19 cellular contexts compared by ENCODE assay signal in the genomic region with DNA sequence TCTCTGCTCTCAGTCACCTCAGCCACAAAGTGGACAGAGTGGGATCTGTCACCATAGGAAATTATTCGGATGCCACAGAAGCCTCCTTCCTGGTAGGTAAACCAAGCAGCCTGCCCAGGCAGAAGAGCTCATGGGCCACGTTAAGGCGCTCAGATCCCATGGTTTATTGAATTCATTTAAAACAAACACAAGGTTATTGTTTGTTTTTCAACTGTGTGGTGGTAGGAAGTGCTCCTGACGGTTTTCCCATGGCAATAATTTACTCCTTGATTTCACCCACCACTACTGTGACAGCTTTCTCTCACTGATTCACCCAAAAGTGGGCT. TPM values are rescaled to one million over a fixed set of nuclear protein-coding genes. Genes with fewer than 3 reads are reported as not detected.
"Had no signal": no experiment of that assay in that cellular context is flagged by ENCODE, and none has a peak within 500 bp of the region (broad histone marks: within the 10 kb centered on the region; RNA-seq: fewer than 3 reads in every experiment).

No MANE protein-coding gene starts in this region.

- H3K27me3 ChIP-seq: body of pancreas had no signal

- ATAC-seq: activated CD8-positive, alpha-beta T cell treated with anti-CD3 and anti-CD28 coated beads, Interleukin-2, amount 10 ng/mL, durations not matched to agents 7 days and 5 days; activated T-cell treated with anti-CD3 and anti-CD28 coated beads, Interleukin-2, amount 50 U/mL, for 4 hours; body of pancreas; naive thymus-derived CD4-positive, alpha-beta T cell; stimulated activated naive B cell treated with anti-CD40 and anti-IgM and Interleukin-4, amounts not matched to agents 10 μg/mL and 1 μg/mL and 100 μg/mL, for 72 hours had no signal

- H3K27ac Mint-ChIP-seq: activated CD4-positive, alpha-beta T cell treated with anti-CD3 and anti-CD28 coated beads, Interleukin-2, amount 10 ng/mL, durations not matched to agents 24 days and 14 days; activated CD8-positive, alpha-beta T cell treated with anti-CD3 and anti-CD28 coated beads, Interleukin-2, amount 10 ng/mL, durations not matched to agents 7 days and 5 days; activated naive CD4-positive, alpha-beta T cell treated with anti-CD3 and anti-CD28 coated beads for 36 hours; naive thymus-derived CD4-positive, alpha-beta T cell; stimulated activated naive B cell treated with anti-CD40 and anti-IgM and Interleukin-4, amounts not matched to agents 10 μg/mL and 1 μg/mL and 100 μg/mL, for 72 hours had no signal

- H3K36me3 ChIP-seq: thoracic aorta had no signal

- H3K4me3 ChIP-seq: body of pancreas, coronary artery, spleen, thoracic aorta had no signal

- H3K4me1 Mint-ChIP-seq: activated CD4-positive, alpha-beta T cell treated with anti-CD3 and anti-CD28 coated beads, Interleukin-2, amount 10 ng/mL, durations not matched to agents 24 days and 14 days; naive thymus-derived CD4-positive, alpha-beta T cell; stimulated activated naive B cell treated with anti-CD40 and anti-IgM and Interleukin-4, amounts not matched to agents 10 μg/mL and 1 μg/mL and 100 μg/mL, for 72 hours had no signal

- H3K27ac ChIP-seq: body of pancreas, spleen had no signal

- H3K36me3 Mint-ChIP-seq: naive thymus-derived CD4-positive, alpha-beta T cell; stimulated activated naive B cell treated with anti-CD40 and anti-IgM and Interleukin-4, amounts not matched to agents 10 μg/mL and 1 μg/mL and 100 μg/mL, for 72 hours had no signal

- DNase-seq: activated CD4-positive, alpha-beta T cell treated with anti-CD3 and anti-CD28 coated beads, Interleukin-2, amount 10 ng/mL, durations not matched to agents 24 days and 14 days; activated CD8-positive, alpha-beta T cell treated with anti-CD3 and anti-CD28 coated beads, Interleukin-2, amount 10 ng/mL, durations not matched to agents 7 days and 5 days; activated naive CD4-positive, alpha-beta T cell treated with anti-CD3 and anti-CD28 coated beads for 36 hours; activated T-cell treated with anti-CD3 and anti-CD28 coated beads, Interleukin-2, amount 50 U/mL, for 4 hours; central memory CD4-positive, alpha-beta T cell; erythroblast; mesenchymal stem cell; naive thymus-derived CD4-positive, alpha-beta T cell; spleen; stimulated activated CD4-positive, alpha-beta T cell treated with anti-CD3 and anti-CD28 coated beads, Interleukin-4, amount 100 ng/mL, for 4 hours; stimulated activated naive B cell treated with anti-CD40 and anti-IgM and Interleukin-4, amounts not matched to agents 10 μg/mL and 1 μg/mL and 100 μg/mL, for 72 hours; T-helper 1 cell; T-helper 9 cell had no signal

- H3K9me3 ChIP-seq: body of pancreas, spleen, thoracic aorta had no signal

- H3K4me3 Mint-ChIP-seq: activated CD4-positive, alpha-beta T cell treated with anti-CD3 and anti-CD28 coated beads, Interleukin-2, amount 10 ng/mL, durations not matched to agents 24 days and 14 days; activated CD8-positive, alpha-beta T cell treated with anti-CD3 and anti-CD28 coated beads, Interleukin-2, amount 10 ng/mL, durations not matched to agents 7 days and 5 days; activated naive CD4-positive, alpha-beta T cell treated with anti-CD3 and anti-CD28 coated beads for 36 hours; activated T-cell treated with anti-CD3 and anti-CD28 coated beads, Interleukin-2, amount 50 U/mL, for 4 hours; naive thymus-derived CD4-positive, alpha-beta T cell; stimulated activated naive B cell treated with anti-CD40 and anti-IgM and Interleukin-4, amounts not matched to agents 10 μg/mL and 1 μg/mL and 100 μg/mL, for 72 hours had no signal

- H3K9me3 Mint-ChIP-seq: activated CD4-positive, alpha-beta T cell treated with anti-CD3 and anti-CD28 coated beads, Interleukin-2, amount 10 ng/mL, durations not matched to agents 24 days and 14 days; activated naive CD4-positive, alpha-beta T cell treated with anti-CD3 and anti-CD28 coated beads for 36 hours; activated T-cell treated with anti-CD3 and anti-CD28 coated beads, Interleukin-2, amount 50 U/mL, for 4 hours; stimulated activated naive B cell treated with anti-CD40 and anti-IgM and Interleukin-4, amounts not matched to agents 10 μg/mL and 1 μg/mL and 100 μg/mL, for 72 hours had no signal

- FAIRE-seq: endometrium, frontal cortex, keratinocyte had no signal

RNA-seq across cellular contexts. Expression of a gene that starts 14.4 kb away (rescaled TPM):
- total RNA-seq: activated CD4-positive, alpha-beta T cell treated with anti-CD3 and anti-CD28 coated beads, Interleukin-2, amount 10 ng/mL, durations not matched to agents 24 days and 14 days; activated CD8-positive, alpha-beta T cell treated with anti-CD3 and anti-CD28 coated beads, Interleukin-2, amount 10 ng/mL, durations not matched to agents 7 days and 5 days; activated naive CD4-positive, alpha-beta T cell treated with anti-CD3 and anti-CD28 coated beads for 36 hours had no signal
- polyA plus RNA-seq: naive thymus-derived CD4-positive, alpha-beta T cell had no signal

RNA-seq across cellular contexts. Expression of a gene that starts 45.6 kb away (rescaled TPM):
- total RNA-seq: activated CD4-positive, alpha-beta T cell treated with anti-CD3 and anti-CD28 coated beads, Interleukin-2, amount 10 ng/mL, durations not matched to agents 24 days and 14 days; activated CD8-positive, alpha-beta T cell treated with anti-CD3 and anti-CD28 coated beads, Interleukin-2, amount 10 ng/mL, durations not matched to agents 7 days and 5 days; activated naive CD4-positive, alpha-beta T cell treated with anti-CD3 and anti-CD28 coated beads for 36 hours; frontal cortex; naive thymus-derived CD4-positive, alpha-beta T cell; spleen had no signal
- polyA plus RNA-seq: naive thymus-derived CD4-positive, alpha-beta T cell; spleen had no signal
